Comparison of ENCODE assay signal across 1 cellular context in the genomic region with DNA sequence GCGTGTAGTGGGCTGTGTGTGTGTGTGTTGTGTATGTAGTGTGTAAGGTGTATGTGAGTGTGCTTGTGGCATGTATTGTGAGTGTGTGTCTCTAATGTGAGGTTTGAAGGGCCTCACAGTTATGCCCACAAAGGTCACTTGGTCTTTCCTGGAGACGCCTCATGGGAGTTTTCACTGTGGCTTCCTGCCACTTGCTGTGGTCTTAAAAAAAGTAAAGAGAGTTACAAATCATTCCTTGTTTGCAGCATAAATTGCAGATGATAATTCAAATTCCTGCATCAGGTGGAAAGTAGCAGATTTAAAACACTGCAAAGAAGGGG.
TF ChIP-seq lines count a peak whose summit lies in the region.

No MANE protein-coding gene starts in this region.

TF ChIP-seq in GM12878, 131 proteins besides CTCF, POLR2A, EP300 and RAD21:
- TF ChIP-seq BCL3 (IDR thresholded peaks at IDR 0.05; ENCODE audit: borderline replicate concordance, insufficient read depth, low read depth, low read length, poor library complexity, severe bottlenecking) (no peak), NR2F1 (conservative IDR thresholded peaks at IDR 0.05) (peak; percentile 46; the same call in 1 of the 2 replicates)
